Comparison of ENCODE assay signal across 1 cellular context in the genomic region with DNA sequence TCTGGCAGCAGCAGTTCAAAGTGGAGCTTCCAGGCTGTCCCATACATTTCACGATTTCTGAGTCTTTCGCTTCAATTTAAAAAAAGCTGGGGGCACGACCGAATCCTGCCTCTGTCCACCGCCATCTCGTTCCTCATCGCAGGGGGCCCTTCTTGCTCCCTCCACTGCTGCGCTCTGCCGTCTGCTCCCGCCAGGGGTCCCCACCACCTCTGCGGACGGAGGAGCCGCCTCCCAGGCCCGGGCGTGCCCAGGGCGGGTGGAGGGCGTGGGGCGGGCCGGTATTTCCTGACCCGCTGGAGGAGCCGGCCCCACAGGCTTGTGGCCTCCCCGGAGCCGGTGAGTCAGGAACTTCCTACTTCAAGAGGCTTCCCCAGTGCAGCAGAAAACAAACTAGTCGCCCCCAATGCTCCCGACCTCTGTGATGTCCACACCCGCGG.
TF ChIP-seq lines count a peak whose summit lies in the region.

No MANE protein-coding gene starts in this region.

TF ChIP-seq in GM12878, 131 proteins besides CTCF, POLR2A, EP300 and RAD21 (continued from another document and continues in another):
- TF ChIP-seq, protein P1, sequence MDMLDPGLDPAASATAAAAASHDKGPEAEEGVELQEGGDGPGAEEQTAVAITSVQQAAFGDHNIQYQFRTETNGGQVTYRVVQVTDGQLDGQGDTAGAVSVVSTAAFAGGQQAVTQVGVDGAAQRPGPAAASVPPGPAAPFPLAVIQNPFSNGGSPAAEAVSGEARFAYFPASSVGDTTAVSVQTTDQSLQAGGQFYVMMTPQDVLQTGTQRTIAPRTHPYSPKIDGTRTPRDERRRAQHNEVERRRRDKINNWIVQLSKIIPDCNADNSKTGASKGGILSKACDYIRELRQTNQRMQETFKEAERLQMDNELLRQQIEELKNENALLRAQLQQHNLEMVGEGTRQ (IDR thresholded peaks at IDR 0.05; ENCODE audit: borderline replicate concordance, low read depth, low read length), result no peak
- TF ChIP-seq IRF4 (IDR thresholded peaks at IDR 0.05; ENCODE audit: low read depth, low read length), result 0 out of 2 replicates have a peak, but pooled peaks have one; percentile 12
- peak; percentile 60 to 82; a peak in 3 of 4 replicates for TF ChIP-seq BHLHE40 (IDR thresholded peaks at IDR 0.05; ENCODE audit: borderline replicate concordance in 1 of 2, low read depth in 2 of 2, low read length in 1 of 2)
- TF ChIP-seq RCOR1 (conservative IDR thresholded peaks at IDR 0.05; ENCODE audit: low read depth, low read length), result no peak
- no peak for TF ChIP-seq HCFC1 (IDR thresholded peaks at IDR 0.05; ENCODE audit: low read length)
- TF ChIP-seq SUZ12 (IDR thresholded peaks at IDR 0.05; ENCODE audit: unreplicated experiment), result no peak
- TF ChIP-seq, protein P2, sequence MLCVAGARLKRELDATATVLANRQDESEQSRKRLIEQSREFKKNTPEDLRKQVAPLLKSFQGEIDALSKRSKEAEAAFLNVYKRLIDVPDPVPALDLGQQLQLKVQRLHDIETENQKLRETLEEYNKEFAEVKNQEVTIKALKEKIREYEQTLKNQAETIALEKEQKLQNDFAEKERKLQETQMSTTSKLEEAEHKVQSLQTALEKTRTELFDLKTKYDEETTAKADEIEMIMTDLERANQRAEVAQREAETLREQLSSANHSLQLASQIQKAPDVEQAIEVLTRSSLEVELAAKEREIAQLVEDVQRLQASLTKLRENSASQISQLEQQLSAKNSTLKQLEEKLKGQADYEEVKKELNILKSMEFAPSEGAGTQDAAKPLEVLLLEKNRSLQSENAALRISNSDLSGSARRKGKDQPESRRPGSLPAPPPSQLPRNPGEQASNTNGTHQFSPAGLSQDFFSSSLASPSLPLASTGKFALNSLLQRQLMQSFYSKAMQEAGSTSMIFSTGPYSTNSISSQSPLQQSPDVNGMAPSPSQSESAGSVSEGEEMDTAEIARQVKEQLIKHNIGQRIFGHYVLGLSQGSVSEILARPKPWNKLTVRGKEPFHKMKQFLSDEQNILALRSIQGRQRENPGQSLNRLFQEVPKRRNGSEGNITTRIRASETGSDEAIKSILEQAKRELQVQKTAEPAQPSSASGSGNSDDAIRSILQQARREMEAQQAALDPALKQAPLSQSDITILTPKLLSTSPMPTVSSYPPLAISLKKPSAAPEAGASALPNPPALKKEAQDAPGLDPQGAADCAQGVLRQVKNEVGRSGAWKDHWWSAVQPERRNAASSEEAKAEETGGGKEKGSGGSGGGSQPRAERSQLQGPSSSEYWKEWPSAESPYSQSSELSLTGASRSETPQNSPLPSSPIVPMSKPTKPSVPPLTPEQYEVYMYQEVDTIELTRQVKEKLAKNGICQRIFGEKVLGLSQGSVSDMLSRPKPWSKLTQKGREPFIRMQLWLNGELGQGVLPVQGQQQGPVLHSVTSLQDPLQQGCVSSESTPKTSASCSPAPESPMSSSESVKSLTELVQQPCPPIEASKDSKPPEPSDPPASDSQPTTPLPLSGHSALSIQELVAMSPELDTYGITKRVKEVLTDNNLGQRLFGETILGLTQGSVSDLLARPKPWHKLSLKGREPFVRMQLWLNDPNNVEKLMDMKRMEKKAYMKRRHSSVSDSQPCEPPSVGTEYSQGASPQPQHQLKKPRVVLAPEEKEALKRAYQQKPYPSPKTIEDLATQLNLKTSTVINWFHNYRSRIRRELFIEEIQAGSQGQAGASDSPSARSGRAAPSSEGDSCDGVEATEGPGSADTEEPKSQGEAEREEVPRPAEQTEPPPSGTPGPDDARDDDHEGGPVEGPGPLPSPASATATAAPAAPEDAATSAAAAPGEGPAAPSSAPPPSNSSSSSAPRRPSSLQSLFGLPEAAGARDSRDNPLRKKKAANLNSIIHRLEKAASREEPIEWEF (IDR thresholded peaks at IDR 0.05; ENCODE audit: insufficient replicate concordance, low read depth, low read length), result no peak
- no peak for TF ChIP-seq ATF7 (IDR thresholded peaks at IDR 0.05; ENCODE audit: low read depth)
- peak; percentile 82 for TF ChIP-seq EED (IDR thresholded peaks at IDR 0.05; ENCODE audit: low read depth)
- 0 out of 2 replicates have a peak, but pooled peaks have one; percentile 37 for TF ChIP-seq TARDBP (IDR thresholded peaks at IDR 0.05; ENCODE audit: borderline replicate concordance)
- TF ChIP-seq, protein P3, sequence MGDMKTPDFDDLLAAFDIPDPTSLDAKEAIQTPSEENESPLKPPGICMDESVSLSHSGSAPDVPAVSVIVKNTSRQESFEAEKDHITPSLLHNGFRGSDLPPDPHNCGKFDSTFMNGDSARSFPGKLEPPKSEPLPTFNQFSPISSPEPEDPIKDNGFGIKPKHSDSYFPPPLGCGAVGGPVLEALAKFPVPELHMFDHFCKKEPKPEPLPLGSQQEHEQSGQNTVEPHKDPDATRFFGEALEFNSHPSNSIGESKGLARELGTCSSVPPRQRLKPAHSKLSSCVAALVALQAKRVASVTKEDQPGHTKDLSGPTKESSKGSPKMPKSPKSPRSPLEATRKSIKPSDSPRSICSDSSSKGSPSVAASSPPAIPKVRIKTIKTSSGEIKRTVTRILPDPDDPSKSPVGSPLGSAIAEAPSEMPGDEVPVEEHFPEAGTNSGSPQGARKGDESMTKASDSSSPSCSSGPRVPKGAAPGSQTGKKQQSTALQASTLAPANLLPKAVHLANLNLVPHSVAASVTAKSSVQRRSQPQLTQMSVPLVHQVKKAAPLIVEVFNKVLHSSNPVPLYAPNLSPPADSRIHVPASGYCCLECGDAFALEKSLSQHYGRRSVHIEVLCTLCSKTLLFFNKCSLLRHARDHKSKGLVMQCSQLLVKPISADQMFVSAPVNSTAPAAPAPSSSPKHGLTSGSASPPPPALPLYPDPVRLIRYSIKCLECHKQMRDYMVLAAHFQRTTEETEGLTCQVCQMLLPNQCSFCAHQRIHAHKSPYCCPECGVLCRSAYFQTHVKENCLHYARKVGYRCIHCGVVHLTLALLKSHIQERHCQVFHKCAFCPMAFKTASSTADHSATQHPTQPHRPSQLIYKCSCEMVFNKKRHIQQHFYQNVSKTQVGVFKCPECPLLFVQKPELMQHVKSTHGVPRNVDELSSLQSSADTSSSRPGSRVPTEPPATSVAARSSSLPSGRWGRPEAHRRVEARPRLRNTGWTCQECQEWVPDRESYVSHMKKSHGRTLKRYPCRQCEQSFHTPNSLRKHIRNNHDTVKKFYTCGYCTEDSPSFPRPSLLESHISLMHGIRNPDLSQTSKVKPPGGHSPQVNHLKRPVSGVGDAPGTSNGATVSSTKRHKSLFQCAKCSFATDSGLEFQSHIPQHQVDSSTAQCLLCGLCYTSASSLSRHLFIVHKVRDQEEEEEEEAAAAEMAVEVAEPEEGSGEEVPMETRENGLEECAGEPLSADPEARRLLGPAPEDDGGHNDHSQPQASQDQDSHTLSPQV (IDR thresholded peaks at IDR 0.05), result peak; percentile 65; the same call in 1 of the 2 replicates
- TF ChIP-seq BMI1 (IDR thresholded peaks at IDR 0.05; ENCODE audit: borderline replicate concordance), result no peak
- TF ChIP-seq HDAC2 (IDR thresholded peaks at IDR 0.05), result no peak
- TF ChIP-seq HDAC6 (IDR thresholded peaks at IDR 0.05; ENCODE audit: unreplicated experiment), result no peak
- TF ChIP-seq ZBTB11 (CRISPR knock-in tag; IDR thresholded peaks at IDR 0.05), result no peak
- TF ChIP-seq BACH1 (IDR thresholded peaks at IDR 0.05; ENCODE audit: borderline replicate concordance), result peak; percentile 81
- TF ChIP-seq SRF (IDR thresholded peaks at IDR 0.05; ENCODE audit: low read depth in 2 of 2, low read length in 2 of 2), result 0 out of 4 replicates have a peak, but pooled peaks of 1 of the 2 experiments have one; percentile 37
- TF ChIP-seq SREBF2 (IDR thresholded peaks at IDR 0.05; ENCODE audit: low read length), result no peak
- no peak; the same call in 1 of the 2 replicates for TF ChIP-seq NKRF (conservative IDR thresholded peaks at IDR 0.05)
- no peak for TF ChIP-seq ZNF274 (IDR thresholded peaks at IDR 0.05; ENCODE audit: insufficient read depth, insufficient read length)
- TF ChIP-seq ZNF217 (IDR thresholded peaks at IDR 0.05), result no peak
- no peak for TF ChIP-seq HDGF (IDR thresholded peaks at IDR 0.05)
- TF ChIP-seq SPI1 (IDR thresholded peaks at IDR 0.05; ENCODE audit: borderline replicate concordance, insufficient read depth, low read depth, low read length), result 0 out of 2 replicates have a peak, but pooled peaks have one; percentile 4
- peak; percentile 53; the same call in 1 of the 2 replicates for TF ChIP-seq NBN (IDR thresholded peaks at IDR 0.05)
- peak; percentile 68; the same call in 1 of the 2 replicates for TF ChIP-seq MXI1 (IDR thresholded peaks at IDR 0.05; ENCODE audit: low read depth, low read length)
- TF ChIP-seq TCF3 (IDR thresholded peaks at IDR 0.05; ENCODE audit: borderline replicate concordance, insufficient read depth, low read depth, low read length), result 0 out of 2 replicates have a peak, but pooled peaks have one; percentile 50
- TF ChIP-seq E2F4 (IDR thresholded peaks at IDR 0.05; ENCODE audit: low read depth, low read length), result no peak
- TF ChIP-seq, protein P4, sequence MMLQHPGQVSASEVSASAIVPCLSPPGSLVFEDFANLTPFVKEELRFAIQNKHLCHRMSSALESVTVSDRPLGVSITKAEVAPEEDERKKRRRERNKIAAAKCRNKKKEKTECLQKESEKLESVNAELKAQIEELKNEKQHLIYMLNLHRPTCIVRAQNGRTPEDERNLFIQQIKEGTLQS (IDR thresholded peaks at IDR 0.05; ENCODE audit: borderline replicate concordance, extremely low read depth, low read depth, low read length), result no peak
- no peak for TF ChIP-seq SP1 (IDR thresholded peaks at IDR 0.05; ENCODE audit: low read depth, low read length)
- no peak for TF ChIP-seq PRDM15 (CRISPR knock-in tag; IDR thresholded peaks at IDR 0.05)
- no peak for TF ChIP-seq PAX8 (IDR thresholded peaks at IDR 0.05)
- TF ChIP-seq SUPT20H (IDR thresholded peaks at IDR 0.05; ENCODE audit: borderline replicate concordance, control insufficient read depth, low read depth, low read length), result no peak
- TF ChIP-seq CHD4 (IDR thresholded peaks at IDR 0.05), result no peak
- no peak for TF ChIP-seq TCF7 (IDR thresholded peaks at IDR 0.05; ENCODE audit: borderline replicate concordance)
- no peak for TF ChIP-seq RELA (IDR thresholded peaks at IDR 0.05; ENCODE audit: borderline replicate concordance, partially characterized antibody)
- TF ChIP-seq KLF5 (IDR thresholded peaks at IDR 0.05; ENCODE audit: partially characterized antibody), result no peak
